ENCODE assay signal across 13 cellular contexts in genomic region chr16:69595127-69596036, GRCh38. TPM values are rescaled to one million over a fixed set of nuclear protein-coding genes. Genes with fewer than 3 reads are reported as not detected.
A peak's percentile ranks its signal among the peaks of the same experiment; 100 is the strongest.
DNase-seq lines count a peak whose midpoint lies in the region; ATAC-seq and TF ChIP-seq lines count a peak whose summit lies in the region.
"Had no signal": no experiment of that assay in that cellular context is flagged by ENCODE, and none has a peak within 500 bp of the region (broad histone marks: within the 10 kb centered on the region; RNA-seq: fewer than 3 reads in every experiment).

No MANE protein-coding gene starts in this region.

- H3K27ac ChIP-seq in GM23338 (ENCODE audit: low read depth), result peak overlapping the region; percentile 35; the same call in 1 of the 2 replicates
- H3K27ac ChIP-seq: suprapubic skin had no signal

- no peak overlapping the region for H3K4me2 ChIP-seq in GM23338

- TF ChIP-seq CTCF in GM23338 (conservative IDR thresholded peaks at IDR 0.05; ENCODE audit: low read depth in 2 of 2) (no peak), BE2C (IDR thresholded peaks at IDR 0.05; ENCODE audit: low read depth, low read length) (no peak)

- no peaks in the 10 kb centered on the region for H3K9me3 Mint-ChIP-seq in GM23338
- H3K9me3 Mint-ChIP-seq in effector memory CD8-positive, alpha-beta T cell, result no peaks in the 10 kb centered on the region
- H3K9me3 Mint-ChIP-seq: dendritic cell treated with granulocyte-macrophage colony-stimulating factor and Interleukin-4, amounts not matched to agents 40 ng/mL and 50 ng/mL, for 4 days had no signal

- no peaks in the 10 kb centered on the region for H3K36me3 Mint-ChIP-seq in GM23338 (ENCODE audit: low read depth)
- H3K36me3 Mint-ChIP-seq in effector memory CD8-positive, alpha-beta T cell (ENCODE audit: insufficient read depth), result peaks cover 16% of the 10 kb centered on the region

- H3K79me2 ChIP-seq in GM23338 (replicated peaks; ENCODE audit: insufficient read depth), result peaks cover 71% of the 10 kb centered on the region

- H3K4me3 ChIP-seq in GM23338 (no peak overlapping the region), BE2C (ENCODE audit: low read depth, low read length) (no peak overlapping the region)
- H3K4me3 ChIP-seq: suprapubic skin had no signal

- no peaks in the 10 kb centered on the region for H3K9me3 ChIP-seq in BE2C
- H3K9me3 ChIP-seq: suprapubic skin had no signal

- H3F3A ChIP-seq in GM23338 (replicated peaks; ENCODE audit: low read depth), result no peaks in the 10 kb centered on the region

- no peaks in the 10 kb centered on the region for H3K36me3 ChIP-seq in GM23338 (ENCODE audit: insufficient read depth)
- H3K36me3 ChIP-seq in BE2C, result no peaks in the 10 kb centered on the region
- H3K36me3 ChIP-seq: suprapubic skin had no signal

- no peak for DNase-seq in GM23338 (ENCODE audit: low spot score)
- peak; percentile 27 for DNase-seq in OCI-M1 (lab: John Stamatoyannopoulos, UW)
- no peak for DNase-seq in effector memory CD8-positive, alpha-beta T cell
- peak; percentile 45 for DNase-seq in non-pigmented ciliary epithelial cell (ENCODE audit: low read depth)
- no peak for DNase-seq in BE2C
- DNase-seq: activated CD4-positive, CD25-positive, alpha-beta regulatory T cell; activated gamma-delta T cell treated with Interleukin-2 at 50 U/mL for 16 hours; NCI-H1048; NCI-H510A treated with DMSO at 0.1 percent for 48 hours had no signal

- H3K27me3 ChIP-seq in GM23338 (ENCODE audit: insufficient read depth), result no peaks in the 10 kb centered on the region
- no peaks in the 10 kb centered on the region for H3K27me3 ChIP-seq in BE2C
- H3K27me3 ChIP-seq: suprapubic skin had no signal

- no peaks in the 10 kb centered on the region for H3K9me2 ChIP-seq in GM23338 (ENCODE audit: insufficient read depth)

- no peak overlapping the region for H3K27ac Mint-ChIP-seq in GM23338
- H3K27ac Mint-ChIP-seq in effector memory CD8-positive, alpha-beta T cell, result no peak overlapping the region
- H3K27ac Mint-ChIP-seq: dendritic cell treated with granulocyte-macrophage colony-stimulating factor and Interleukin-4, amounts not matched to agents 40 ng/mL and 50 ng/mL, for 4 days had no signal

- H3K4me3 Mint-ChIP-seq in GM23338, result no peak overlapping the region
- H3K4me3 Mint-ChIP-seq in effector memory CD8-positive, alpha-beta T cell, result peak overlapping the region; percentile 6 to 52
- H3K4me3 Mint-ChIP-seq: dendritic cell treated with granulocyte-macrophage colony-stimulating factor and Interleukin-4, amounts not matched to agents 40 ng/mL and 50 ng/mL, for 4 days had no signal

- no peaks in the 10 kb centered on the region for H3K4me1 ChIP-seq in GM23338 (ENCODE audit: insufficient read depth)
- H3K4me1 ChIP-seq in BE2C, result no peaks in the 10 kb centered on the region

- peaks cover 2% of the 10 kb centered on the region for H3K27me3 Mint-ChIP-seq in GM23338 (ENCODE audit: insufficient read depth, low read depth, poor library complexity)
- no peaks in the 10 kb centered on the region for H3K27me3 Mint-ChIP-seq in effector memory CD8-positive, alpha-beta T cell
- H3K27me3 Mint-ChIP-seq: dendritic cell treated with granulocyte-macrophage colony-stimulating factor and Interleukin-4, amounts not matched to agents 40 ng/mL and 50 ng/mL, for 4 days had no signal

- peaks cover 12% of the 10 kb centered on the region; the same call in 1 of the 2 replicates for H4K20me1 ChIP-seq in GM23338 (replicated peaks; ENCODE audit: insufficient read depth)

- H3K4me1 Mint-ChIP-seq in GM23338, result no peaks in the 10 kb centered on the region; the same call in 2 of the 3 replicates
- H3K4me1 Mint-ChIP-seq in effector memory CD8-positive, alpha-beta T cell (ENCODE audit: low read depth in 2 of 2), result peaks cover 27 to 48% of the 10 kb centered on the region in 2 donors

- no peak overlapping the region for H2AFZ ChIP-seq in GM23338

- no peak for ATAC-seq in GM23338
- no peak for ATAC-seq in effector memory CD8-positive, alpha-beta T cell (replicated peaks)
- no peak for ATAC-seq in GM18519 (IDR thresholded peaks at IDR 0.05; ENCODE audit: low FRiP score, unreplicated experiment)
- ATAC-seq in GM21619 (IDR thresholded peaks at IDR 0.05; ENCODE audit: unreplicated experiment), result no peak

TF ChIP-seq in GM23338, 12 proteins besides CTCF, POLR2A, EP300 and RAD21 (continues in another document):
- no peak for TF ChIP-seq ZNF331 (CRISPR knock-in tag; IDR thresholded peaks at IDR 0.05; ENCODE audit: low read depth)
- no peak for TF ChIP-seq EZH2phosphoT487 (IDR thresholded peaks at IDR 0.05; ENCODE audit: unreplicated experiment)
- TF ChIP-seq CREB1 (CRISPR knock-in tag; IDR thresholded peaks at IDR 0.05; ENCODE audit: low read depth), result no peak
- no peak for TF ChIP-seq JUNB (IDR thresholded peaks at IDR 0.05; ENCODE audit: unreplicated experiment)
- TF ChIP-seq ZNF114 (CRISPR knock-in tag; IDR thresholded peaks at IDR 0.05), result no peak
- TF ChIP-seq EZH2 (IDR thresholded peaks at IDR 0.05; ENCODE audit: low read depth, unreplicated experiment), result no peak
- TF ChIP-seq POLR2AphosphoS5 (IDR thresholded peaks at IDR 0.05; ENCODE audit: low read depth), result no peak
- TF ChIP-seq STAT1 (IDR thresholded peaks at IDR 0.05; ENCODE audit: unreplicated experiment), result no peak
- TF ChIP-seq ZNF462 (CRISPR knock-in tag; IDR thresholded peaks at IDR 0.05), result no peak
- TF ChIP-seq ETS1 (IDR thresholded peaks at IDR 0.05), result no peak

RNA-seq across cellular contexts. Expression of gene NFAT5, which starts 29.6 kb away (rescaled TPM):
- 27.0 and 31.9 TPM in 2 replicates for total RNA-seq in GM23338 (2014; rRNA removed; shearing (Covaris generic))
- polyA plus RNA-seq in GM23338 (2016; fragmentation: Nextera tagmentation; extraction: Ambion mirVana), result 10.6 and 12.6 TPM in 2 replicates
- 6.2 TPM for polyA plus RNA-seq in BE2C (2012; ENCODE audit: insufficient read depth, insufficient read length, low read depth)

Comparison
In these comparisons a context has a peak if more than half of its experiments do, and no peak if none do; other contexts are left out.
1. DNase-seq: peak in OCI-M1 (single experiment) and non-pigmented ciliary epithelial cell (single experiment); none in GM23338 (single experiment), effector memory CD8-positive, alpha-beta T cell (0 of 3) and BE2C (single experiment).